In the genomic region with DNA sequence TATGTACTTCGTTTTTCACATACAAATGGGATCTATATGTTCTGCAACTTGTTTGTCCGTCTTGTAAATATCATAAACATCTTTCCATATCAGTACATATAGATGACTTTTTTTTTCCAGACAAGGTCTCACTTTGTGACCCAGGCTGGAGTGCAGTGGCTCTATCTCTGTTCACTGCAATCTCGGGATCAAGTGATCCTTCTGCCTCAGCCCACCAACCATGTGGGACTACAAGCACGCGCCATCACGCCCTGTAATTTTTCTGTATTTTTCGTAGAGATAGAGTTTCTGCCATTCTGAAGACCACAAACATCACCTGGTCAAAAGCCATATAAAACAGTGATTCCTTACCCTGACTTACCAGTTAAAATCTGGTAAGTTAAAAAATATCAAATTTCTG, we compare ENCODE assay signal across 12 cellular contexts. TPM values are rescaled to one million over a fixed set of nuclear protein-coding genes. Genes with fewer than 3 reads are reported as not detected.
DNase-seq lines count a peak whose midpoint lies in the region; ATAC-seq and TF ChIP-seq lines count a peak whose summit lies in the region.
"Had no signal": no experiment of that assay in that cellular context is flagged by ENCODE, and none has a peak within 500 bp of the region (broad histone marks: within the 10 kb centered on the region; RNA-seq: fewer than 3 reads in every experiment).

No MANE protein-coding gene starts in this region.

- ATAC-seq in natural killer cell treated with Interleukin-12 subunit alpha and Interleukin-12 subunit beta and Interleukin-15 and Interleukin-18, amount 100 ng/mL, for 72 hours = no peak
- no peak for ATAC-seq in natural killer cell
- no peak for ATAC-seq in T-cell (replicated peaks in 1 of 4)
- ATAC-seq in HG02870 (IDR thresholded peaks at IDR 0.05; ENCODE audit: unreplicated experiment) = no peak
- no peak for ATAC-seq in GM19455 (IDR thresholded peaks at IDR 0.05; ENCODE audit: unreplicated experiment)
- ATAC-seq: psoas muscle had no signal

- TF ChIP-seq CTCF in natural killer cell (IDR thresholded peaks at IDR 0.05) (no peak), OCI-LY1 (IDR thresholded peaks at IDR 0.05; ENCODE audit: low read length) (no peak), mammary epithelial cell (conservative IDR thresholded peaks at IDR 0.05 in 1 of 2, IDR thresholded peaks at IDR 0.05 in 1 of 2; ENCODE audit: extremely low read depth in 1 of 2, insufficient read depth in 1 of 2, low read depth in 1 of 2, low read length in 2 of 2) (no peak)

- H3K36me3 ChIP-seq in OCI-LY1 (ENCODE audit: insufficient read depth, low read length) (peaks cover 30% of the 10 kb centered on the region), mammary epithelial cell (ENCODE audit: insufficient read depth, low read length) (peaks cover 19% of the 10 kb centered on the region)

- in situ Hi-C loops in mammary epithelial cell (cut with MboI; ENCODE audit: low sequenced_read_pairs in 2 of 2) = no loop called here

- H3K4me1 ChIP-seq in OCI-LY1 (ENCODE audit: insufficient read depth, low read length, severe bottlenecking) (peaks cover 31% of the 10 kb centered on the region), mammary epithelial cell (ENCODE audit: insufficient read depth, low read length) (peaks cover 19% of the 10 kb centered on the region)

- H2AFZ ChIP-seq in OCI-LY1 (ENCODE audit: low read length) (no peak overlapping the region), mammary epithelial cell (ENCODE audit: low read depth, low read length) (no peak overlapping the region)

- peaks cover 28% of the 10 kb centered on the region for H3K36me3 Mint-ChIP-seq in natural killer cell treated with Interleukin-12 subunit alpha and Interleukin-12 subunit beta and Interleukin-15 and Interleukin-18, amount 100 ng/mL, for 72 hours
- H3K36me3 Mint-ChIP-seq in natural killer cell (no peaks in the 10 kb centered on the region), T-cell (peaks cover 25% of the 10 kb centered on the region)

- no peak overlapping the region for H3K9ac ChIP-seq in OCI-LY1 (ENCODE audit: low read length)
- H3K9ac ChIP-seq in mammary epithelial cell (ENCODE audit: insufficient read depth, low read length) = no peak overlapping the region

- 98% methylated on average over 7 of the region's 7 CpGs for WGBS in mammary epithelial cell (ENCODE audit: low coverage, missing lambda C conversion rate)

- peaks cover 31% of the 10 kb centered on the region for H3K79me2 ChIP-seq in OCI-LY1 (ENCODE audit: insufficient read depth, low read length)
- H3K79me2 ChIP-seq in mammary epithelial cell (ENCODE audit: insufficient read depth, low read length) = peaks cover 43% of the 10 kb centered on the region

- DNase-seq in natural killer cell treated with Interleukin-12 subunit alpha and Interleukin-12 subunit beta and Interleukin-15 and Interleukin-18, amount 100 ng/mL, for 72 hours (ENCODE audit: low spot score) = no peak
- DNase-seq in natural killer cell = no peak
- DNase-seq in mammary epithelial cell = no peak
- no peak for DNase-seq in T-cell
- no peak for DNase-seq in superior temporal gyrus (ENCODE audit: extremely low spot score)
- DNase-seq: activated CD4-positive, alpha-beta T cell treated with anti-CD3 and anti-CD28 coated beads for 4 hours; cerebellar nuclear complex; NCI-H446 treated with DMSO at 0.1 percent for 48 hours; psoas muscle had no signal

- H4K20me1 ChIP-seq in OCI-LY1 (ENCODE audit: insufficient read depth, low read length) (no peaks in the 10 kb centered on the region), mammary epithelial cell (ENCODE audit: insufficient read depth, low read length) (peaks cover 6% of the 10 kb centered on the region)

- peaks cover 27 to 35% of the 10 kb centered on the region in 2 donors for H3K4me1 Mint-ChIP-seq in natural killer cell treated with Interleukin-12 subunit alpha and Interleukin-12 subunit beta and Interleukin-15 and Interleukin-18, amount 100 ng/mL, for 72 hours (ENCODE audit: low read depth in 2 of 2)
- H3K4me1 Mint-ChIP-seq in natural killer cell (peaks cover 34 to 36% of the 10 kb centered on the region in 2 donors), T-cell (peaks cover 26 to 34% (median 31%) of the 10 kb centered on the region in 3 donors)

- H3K27me3 ChIP-seq in OCI-LY1 (ENCODE audit: insufficient read depth, low read length) (no peaks in the 10 kb centered on the region), mammary epithelial cell (ENCODE audit: insufficient read depth, low read length) (no peaks in the 10 kb centered on the region)

- peak overlapping the region; percentile 89 for H3K4me2 ChIP-seq in OCI-LY1 (ENCODE audit: low read length)
- peak overlapping the region; percentile 87 for H3K4me2 ChIP-seq in mammary epithelial cell (ENCODE audit: insufficient read depth, low read depth, low read length)

- peak overlapping the region in 1 of 2 donors; percentile 98 for H3K27ac Mint-ChIP-seq in natural killer cell treated with Interleukin-12 subunit alpha and Interleukin-12 subunit beta and Interleukin-15 and Interleukin-18, amount 100 ng/mL, for 72 hours
- no peak overlapping the region for H3K27ac Mint-ChIP-seq in natural killer cell
- peak overlapping the region in 1 of 2 donors; percentile 23 for H3K27ac Mint-ChIP-seq in T-cell

- no peak overlapping the region for H3K27ac ChIP-seq in OCI-LY1 (ENCODE audit: low read depth, low read length, poor library complexity, severe bottlenecking)
- H3K27ac ChIP-seq in mammary epithelial cell (ENCODE audit: insufficient read depth, low read depth, low read length) = no peak overlapping the region

- H3K9me3 Mint-ChIP-seq in natural killer cell treated with Interleukin-12 subunit alpha and Interleukin-12 subunit beta and Interleukin-15 and Interleukin-18, amount 100 ng/mL, for 72 hours = no peaks in the 10 kb centered on the region
- no peaks in the 10 kb centered on the region for H3K9me3 Mint-ChIP-seq in natural killer cell
- no peaks in the 10 kb centered on the region for H3K9me3 Mint-ChIP-seq in T-cell

- BruUV-seq in mammary epithelial cell (replicated peaks; lab: Mats Ljungman, UMichigan) = no TSS peak

- H3K4me3 ChIP-seq in OCI-LY1 (ENCODE audit: low read depth, low read length, poor library complexity, severe bottlenecking) (peak overlapping the region; percentile 90), mammary epithelial cell (replicated peaks in 1 of 3; ENCODE audit: insufficient read depth in 1 of 3, low read depth in 2 of 3, low read length in 3 of 3) (peak overlapping the region in 2 of 3 experiments; percentile 44 to 54)

- H3F3A ChIP-seq in OCI-LY1 (ENCODE audit: insufficient read depth, low read length) = no peaks in the 10 kb centered on the region

- no peaks in the 10 kb centered on the region for H3K9me2 ChIP-seq in OCI-LY1 (ENCODE audit: low read depth, low read length)

- dilution Hi-C loops in mammary epithelial cell (cut with HindIII; ENCODE audit: low sequenced_read_pairs) = no loop called here

- intact Hi-C loops in natural killer cell (cut with micrococcal nuclease) (no loop called here), mammary epithelial cell (cut with micrococcal nuclease) (no loop called here)

- H3K27me3 Mint-ChIP-seq in natural killer cell treated with Interleukin-12 subunit alpha and Interleukin-12 subunit beta and Interleukin-15 and Interleukin-18, amount 100 ng/mL, for 72 hours = no peaks in the 10 kb centered on the region
- H3K27me3 Mint-ChIP-seq in natural killer cell (ENCODE audit: low read depth in 2 of 2) (no peaks in the 10 kb centered on the region), T-cell (no peaks in the 10 kb centered on the region)

- POLR2A ChIA-PET in T-cell (lab: Charles Lee) = no interaction called here

- H3K9me3 ChIP-seq in OCI-LY1 (ENCODE audit: low read length) (no peaks in the 10 kb centered on the region), mammary epithelial cell (replicated peaks; ENCODE audit: insufficient read depth, low read length) (no peaks in the 10 kb centered on the region)
- H3K9me3 ChIP-seq: psoas muscle had no signal

- peak overlapping the region; percentile 98 for H3K4me3 Mint-ChIP-seq in natural killer cell treated with Interleukin-12 subunit alpha and Interleukin-12 subunit beta and Interleukin-15 and Interleukin-18, amount 100 ng/mL, for 72 hours
- H3K4me3 Mint-ChIP-seq in natural killer cell (no peak overlapping the region), T-cell (no peak overlapping the region)

- CTCF ChIA-PET in mammary epithelial cell (lab: Charles Lee; ENCODE audit: low non-redundant PET) (no interaction called here), T-cell (lab: Charles Lee) (no interaction called here)

RNA-seq across cellular contexts. Expression of a gene that starts 37.7 kb away (rescaled TPM):
- total RNA-seq in natural killer cell treated with Interleukin-12 subunit alpha and Interleukin-12 subunit beta and Interleukin-15 and Interleukin-18, amount 100 ng/mL, for 72 hours = 100 to 1,000 TPM; 142 to 150 TPM
- 10 to 100 TPM; 65.8 to 99.1 (median 80.9) TPM for total RNA-seq in natural killer cell
- total RNA-seq in mammary epithelial cell = 100 to 1,000 TPM in 1 of 2 donors, 10 to 100 TPM in 1; 47.8 to 132 TPM
- 16.5 TPM for polyA plus RNA-seq in mammary epithelial cell
- polyA minus RNA-seq in mammary epithelial cell = 64.8 TPM
- 10 to 100 TPM; 73.5 to 85.1 (median 80.5) TPM for total RNA-seq in T-cell
